9 cellular contexts compared by ENCODE assay signal in genomic region chr2:242054406-242054805, GRCh38.
A peak's percentile ranks its signal among the peaks of the same experiment; 100 is the strongest.
DNase-seq lines count a peak whose midpoint lies in the region; TF ChIP-seq lines count a peak whose summit lies in the region.
"Had no signal": no experiment of that assay in that cellular context is flagged by ENCODE, and none has a peak within 500 bp of the region (broad histone marks: within the 10 kb centered on the region; RNA-seq: fewer than 3 reads in every experiment).

No MANE protein-coding gene starts in this region.

- peaks cover 8% of the 10 kb centered on the region for H3K27me3 Mint-ChIP-seq in activated naive CD4-positive, alpha-beta T cell treated with anti-CD3 and anti-CD28 coated beads, Interleukin-2, amount 50 U/mL, for 24 hours
- peaks cover 31% of the 10 kb centered on the region for H3K27me3 Mint-ChIP-seq in activated naive CD4-positive, alpha-beta T cell treated with anti-CD3 and anti-CD28 coated beads, Interleukin-2, amount 10 ng/mL, durations not matched to agents 7 days and 5 days
- peaks cover 50% of the 10 kb centered on the region for H3K27me3 Mint-ChIP-seq in osteocyte (ENCODE audit: unreplicated experiment)

- no peak for TF ChIP-seq CTCF in osteocyte (IDR thresholded peaks at IDR 0.05)

- H3K4me3 Mint-ChIP-seq in activated naive CD4-positive, alpha-beta T cell treated with anti-CD3 and anti-CD28 coated beads, Interleukin-2, amount 50 U/mL, for 24 hours, result no peak overlapping the region
- H3K4me3 Mint-ChIP-seq in activated naive CD4-positive, alpha-beta T cell treated with anti-CD3 and anti-CD28 coated beads, Interleukin-2, amount 10 ng/mL, durations not matched to agents 7 days and 5 days, result no peak overlapping the region
- no peak overlapping the region for H3K4me3 Mint-ChIP-seq in osteocyte (ENCODE audit: unreplicated experiment)
- H3K4me3 Mint-ChIP-seq: CD4-positive, alpha-beta T cell had no signal

- CTCF ChIA-PET in activated naive CD4-positive, alpha-beta T cell treated with anti-CD3 and anti-CD28 coated beads, Interleukin-2, amount 10 ng/mL, durations not matched to agents 7 days and 5 days (lab: Charles Lee), result no interaction called here

- peak overlapping the region; percentile 38 for H3K27ac Mint-ChIP-seq in activated naive CD4-positive, alpha-beta T cell treated with anti-CD3 and anti-CD28 coated beads, Interleukin-2, amount 50 U/mL, for 24 hours
- H3K27ac Mint-ChIP-seq in activated naive CD4-positive, alpha-beta T cell treated with anti-CD3 and anti-CD28 coated beads, Interleukin-2, amount 10 ng/mL, durations not matched to agents 7 days and 5 days, result no peak overlapping the region
- H3K27ac Mint-ChIP-seq in osteocyte (ENCODE audit: unreplicated experiment), result no peak overlapping the region
- H3K27ac Mint-ChIP-seq: CD4-positive, alpha-beta T cell had no signal

- H3K9me3 Mint-ChIP-seq in activated naive CD4-positive, alpha-beta T cell treated with anti-CD3 and anti-CD28 coated beads, Interleukin-2, amount 50 U/mL, for 24 hours, result no peaks in the 10 kb centered on the region
- no peaks in the 10 kb centered on the region for H3K9me3 Mint-ChIP-seq in activated naive CD4-positive, alpha-beta T cell treated with anti-CD3 and anti-CD28 coated beads, Interleukin-2, amount 10 ng/mL, durations not matched to agents 7 days and 5 days
- H3K9me3 Mint-ChIP-seq in osteocyte (ENCODE audit: unreplicated experiment), result no peaks in the 10 kb centered on the region
- H3K9me3 Mint-ChIP-seq: CD4-positive, alpha-beta T cell had no signal

- DNase-seq in activated naive CD4-positive, alpha-beta T cell treated with anti-CD3 and anti-CD28 coated beads, Interleukin-2, amount 10 ng/mL, durations not matched to agents 7 days and 5 days, result no peak
- DNase-seq in islet precursor cell (peak; percentile 16), osteocyte (ENCODE audit: extremely low spot score, unreplicated experiment) (peak; percentile 40), OCI-M1 (lab: John Stamatoyannopoulos, UW) (no peak)
- DNase-seq in stimulated activated CD8-positive, alpha-beta memory T cell treated with anti-CD3 and anti-CD28 coated beads, Interleukin-4, amount 100 ng/mL, for 48 hours, result no peak
- DNase-seq: AML-193; Caco-2; CD4-positive, alpha-beta T cell had no signal

- no peaks in the 10 kb centered on the region for H3K36me3 Mint-ChIP-seq in activated naive CD4-positive, alpha-beta T cell treated with anti-CD3 and anti-CD28 coated beads, Interleukin-2, amount 50 U/mL, for 24 hours
- no peaks in the 10 kb centered on the region for H3K36me3 Mint-ChIP-seq in activated naive CD4-positive, alpha-beta T cell treated with anti-CD3 and anti-CD28 coated beads, Interleukin-2, amount 10 ng/mL, durations not matched to agents 7 days and 5 days
- no peaks in the 10 kb centered on the region for H3K36me3 Mint-ChIP-seq in osteocyte (ENCODE audit: unreplicated experiment)

- no peaks in the 10 kb centered on the region for H3K4me1 Mint-ChIP-seq in activated naive CD4-positive, alpha-beta T cell treated with anti-CD3 and anti-CD28 coated beads, Interleukin-2, amount 50 U/mL, for 24 hours
- H3K4me1 Mint-ChIP-seq in activated naive CD4-positive, alpha-beta T cell treated with anti-CD3 and anti-CD28 coated beads, Interleukin-2, amount 10 ng/mL, durations not matched to agents 7 days and 5 days, result no peaks in the 10 kb centered on the region
- no peaks in the 10 kb centered on the region for H3K4me1 Mint-ChIP-seq in osteocyte (ENCODE audit: unreplicated experiment)

Comparison
In these comparisons a context has a peak if more than half of its experiments do, and no peak if none do; other contexts are left out.
1. DNase-seq: peak in islet precursor cell (single experiment) and osteocyte (single experiment); none in activated naive CD4-positive, alpha-beta T cell treated with anti-CD3 and anti-CD28 coated beads, Interleukin-2, amount 10 ng/mL, durations not matched to agents 7 days and 5 days (single experiment), OCI-M1 (single experiment) and stimulated activated CD8-positive, alpha-beta memory T cell treated with anti-CD3 and anti-CD28 coated beads, Interleukin-4, amount 100 ng/mL, for 48 hours (single experiment).